In genomic region chr1:235917267-235917811, GRCh38 we compare ENCODE assay signal across 1 cellular context.
TF ChIP-seq lines count a peak whose summit lies in the region.

No MANE protein-coding gene starts in this region.

TF ChIP-seq in GM12878, 131 proteins besides CTCF, POLR2A, EP300 and RAD21 (continued from another document and continues in another):
- TF ChIP-seq E2F4 (IDR thresholded peaks at IDR 0.05; ENCODE audit: low read depth, low read length) = no peak
- no peak for TF ChIP-seq CHD4 (IDR thresholded peaks at IDR 0.05)
- TF ChIP-seq RCOR1 (conservative IDR thresholded peaks at IDR 0.05; ENCODE audit: low read depth, low read length) = no peak
- no peak for TF ChIP-seq SIN3A (IDR thresholded peaks at IDR 0.05; ENCODE audit: low read depth, low read length)
- TF ChIP-seq ETV6 (conservative IDR thresholded peaks at IDR 0.05 in 1 of 2, IDR thresholded peaks at IDR 0.05 in 1 of 2; ENCODE audit: borderline replicate concordance in 1 of 2, low read depth in 1 of 2) = peak in 1 of 2 experiments; percentile 34; a peak in 1 of 4 replicates
- TF ChIP-seq EGR1 (IDR thresholded peaks at IDR 0.05; ENCODE audit: borderline replicate concordance in 1 of 2, low read depth in 2 of 2, low read length in 2 of 2) = no peak
- TF ChIP-seq SREBF2 (IDR thresholded peaks at IDR 0.05; ENCODE audit: low read length) = no peak
- no peak for TF ChIP-seq ZBED1 (IDR thresholded peaks at IDR 0.05; ENCODE audit: borderline replicate concordance)
- TF ChIP-seq E4F1 (IDR thresholded peaks at IDR 0.05; ENCODE audit: borderline replicate concordance, partially characterized antibody) = no peak
- no peak for TF ChIP-seq ZBTB4 (CRISPR knock-in tag; IDR thresholded peaks at IDR 0.05)
- no peak for TF ChIP-seq RFX5 (IDR thresholded peaks at IDR 0.05; ENCODE audit: low read depth, low read length)
- no peak for TF ChIP-seq MYC (IDR thresholded peaks at IDR 0.05; ENCODE audit: insufficient read depth, insufficient read length, insufficient replicate concordance, low read length, severe bottlenecking)
- TF ChIP-seq HCFC1 (IDR thresholded peaks at IDR 0.05; ENCODE audit: low read length) = no peak
- no peak for TF ChIP-seq GABPA (IDR thresholded peaks at IDR 0.05; ENCODE audit: low read depth)
- TF ChIP-seq PRDM15 (CRISPR knock-in tag; IDR thresholded peaks at IDR 0.05) = no peak
- no peak for TF ChIP-seq RB1 (IDR thresholded peaks at IDR 0.05; ENCODE audit: borderline replicate concordance)
- TF ChIP-seq SPI1 (IDR thresholded peaks at IDR 0.05; ENCODE audit: borderline replicate concordance, insufficient read depth, low read depth, low read length) = no peak
- no peak for TF ChIP-seq BMI1 (IDR thresholded peaks at IDR 0.05; ENCODE audit: borderline replicate concordance)
- TF ChIP-seq ZNF274 (IDR thresholded peaks at IDR 0.05; ENCODE audit: insufficient read depth, insufficient read length) = no peak
- no peak for TF ChIP-seq ASH2L (IDR thresholded peaks at IDR 0.05; ENCODE audit: borderline replicate concordance, low read depth)
- no peak for TF ChIP-seq NR2C2 (IDR thresholded peaks at IDR 0.05; ENCODE audit: borderline replicate concordance, control insufficient read depth, insufficient read length, low read depth)
- no peak for TF ChIP-seq ZNF384 (IDR thresholded peaks at IDR 0.05; ENCODE audit: borderline replicate concordance, low read depth, low read length)
- no peak for TF ChIP-seq CBX3 (IDR thresholded peaks at IDR 0.05; ENCODE audit: borderline replicate concordance, low read depth)
- TF ChIP-seq DPF2 (IDR thresholded peaks at IDR 0.05) = peak; percentile 64
- TF ChIP-seq E2F8 (IDR thresholded peaks at IDR 0.05; ENCODE audit: low read depth, partially characterized antibody) = no peak
- no peak for TF ChIP-seq SREBF1 (IDR thresholded peaks at IDR 0.05; ENCODE audit: low read length)
- TF ChIP-seq POLR2AphosphoS2 (IDR thresholded peaks at IDR 0.05; ENCODE audit: low read depth, low read length) = no peak
- TF ChIP-seq FOS (IDR thresholded peaks at IDR 0.05; ENCODE audit: borderline replicate concordance, extremely low read depth, insufficient read length) = no peak
- TF ChIP-seq SUZ12 (IDR thresholded peaks at IDR 0.05; ENCODE audit: unreplicated experiment) = no peak
- no peak for TF ChIP-seq YBX1 (IDR thresholded peaks at IDR 0.05)
- TF ChIP-seq SP1 (IDR thresholded peaks at IDR 0.05; ENCODE audit: low read depth, low read length) = no peak
- no peak for TF ChIP-seq PAX8 (IDR thresholded peaks at IDR 0.05)
- TF ChIP-seq NRF1 (conservative IDR thresholded peaks at IDR 0.05; ENCODE audit: low read depth, low read length) = no peak
- TF ChIP-seq MEF2A (IDR thresholded peaks at IDR 0.05; ENCODE audit: insufficient read depth, low read depth, low read length) = no peak
- TF ChIP-seq HDAC6 (IDR thresholded peaks at IDR 0.05; ENCODE audit: unreplicated experiment) = no peak
- peak; percentile 25 for TF ChIP-seq MEF2B (IDR thresholded peaks at IDR 0.05; ENCODE audit: partially characterized antibody, poor library complexity, severe bottlenecking)
- TF ChIP-seq IRF3 (IDR thresholded peaks at IDR 0.05) = no peak
- TF ChIP-seq EZH2 (IDR thresholded peaks at IDR 0.05; ENCODE audit: borderline replicate concordance, control insufficient read depth, low read depth, low read length) = no peak
- no peak for TF ChIP-seq JUND (IDR thresholded peaks at IDR 0.05; ENCODE audit: low read depth, low read length)
- TF ChIP-seq RAD51 (IDR thresholded peaks at IDR 0.05) = peak; percentile 50; the same call in 1 of the 2 replicates
- no peak for TF ChIP-seq CEBPZ (IDR thresholded peaks at IDR 0.05; ENCODE audit: low read depth, low read length)
- no peak for TF ChIP-seq CHD1 (IDR thresholded peaks at IDR 0.05; ENCODE audit: low read depth, low read length)
- no peak for TF ChIP-seq ZBTB33 (IDR thresholded peaks at IDR 0.05)
- no peak; the same call in 1 of the 2 replicates for TF ChIP-seq RUNX3 (IDR thresholded peaks at IDR 0.05; ENCODE audit: low read length)
- TF ChIP-seq EED (IDR thresholded peaks at IDR 0.05; ENCODE audit: low read depth) = peak; percentile 65; the same call in 1 of the 2 replicates
